13 cellular contexts compared by ENCODE assay signal in the genomic region with DNA sequence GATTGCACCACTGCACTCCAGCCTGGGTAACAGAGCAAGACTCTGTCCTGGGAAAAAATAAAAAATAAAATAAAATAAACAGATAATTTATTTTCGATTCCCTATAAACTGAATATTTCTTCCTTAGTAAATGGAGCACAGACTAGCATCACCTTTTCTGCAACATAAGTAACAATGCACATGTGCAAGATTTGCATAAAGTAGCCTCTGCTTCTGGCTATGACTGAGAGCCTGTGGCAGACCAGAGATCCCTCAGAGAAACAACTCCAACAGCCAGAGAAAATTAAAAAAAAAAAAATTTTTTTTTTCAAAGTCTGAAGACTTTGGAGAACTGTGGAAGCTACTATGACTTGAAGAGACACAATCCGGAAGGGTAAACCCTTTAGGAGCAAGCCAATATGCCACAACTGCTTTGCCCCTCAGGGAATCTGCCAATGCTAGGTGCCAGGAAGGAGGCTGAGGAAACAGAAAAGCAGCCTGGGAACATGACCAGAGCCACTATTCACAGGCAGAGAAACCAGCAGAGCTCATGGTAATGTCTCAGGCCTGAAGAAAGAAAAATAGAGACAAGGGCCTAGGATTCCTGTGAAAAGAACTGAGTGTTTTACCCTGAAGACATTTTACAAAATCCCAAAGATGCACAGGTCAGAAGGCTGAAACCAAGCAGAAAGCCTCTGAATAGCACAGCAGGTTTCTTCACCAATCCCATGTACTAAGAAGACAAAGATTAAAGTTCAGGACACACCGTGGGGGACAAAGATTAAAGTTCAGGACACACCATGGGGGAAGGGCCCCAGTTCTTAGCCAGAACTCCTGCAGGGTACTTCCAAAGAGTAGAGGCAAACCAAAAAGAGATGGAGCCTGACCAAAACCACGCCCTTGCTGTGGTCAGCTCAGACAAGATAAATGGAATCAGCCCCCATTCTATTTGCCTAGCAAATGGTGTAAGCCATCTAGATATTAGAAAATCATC. TPM values are rescaled to one million over a fixed set of nuclear protein-coding genes. Genes with fewer than 3 reads are reported as not detected.
A peak's percentile ranks its signal among the peaks of the same experiment; 100 is the strongest.
DNase-seq lines count a peak whose midpoint lies in the region; ATAC-seq and TF ChIP-seq lines count a peak whose summit lies in the region.
"Had no signal": no experiment of that assay in that cellular context is flagged by ENCODE, and none has a peak within 500 bp of the region (broad histone marks: within the 10 kb centered on the region; RNA-seq: fewer than 3 reads in every experiment).

No MANE protein-coding gene starts in this region.

- H3K27ac ChIP-seq in OCI-LY7 (ENCODE audit: low read depth, low read length, poor library complexity, severe bottlenecking) (no peak overlapping the region), osteoblast (ENCODE audit: low read depth, low read length) (peak overlapping the region; percentile 17)

- intact Hi-C loops in OCI-LY7 (cut with micrococcal nuclease; ENCODE audit: unreplicated experiment): no loop called here
- intact Hi-C loops in activated CD4-positive, alpha-beta T cell treated with anti-CD3 and anti-CD28 coated beads for 36 hours (cut with DNase I, micrococcal nuclease): no loop called here

- H3K79me2 ChIP-seq in OCI-LY7 (ENCODE audit: insufficient read depth, low read depth, low read length) (peaks cover 79% of the 10 kb centered on the region; the same call in 1 of the 2 replicates), osteoblast (ENCODE audit: insufficient read depth, low read length) (peaks cover 87% of the 10 kb centered on the region)

- no TSS peak for BruUV-seq in OCI-LY7 (replicated peaks; lab: Mats Ljungman, UMichigan)

- peaks cover 55 to 76% of the 10 kb centered on the region in 2 donors for H3K4me1 Mint-ChIP-seq in effector memory CD8-positive, alpha-beta T cell (ENCODE audit: low read depth in 2 of 2)
- peaks cover 21% of the 10 kb centered on the region for H3K4me1 Mint-ChIP-seq in activated CD4-positive, alpha-beta T cell treated with anti-CD3 and anti-CD28 coated beads for 36 hours

- peaks cover 17% of the 10 kb centered on the region for H3K36me3 Mint-ChIP-seq in effector memory CD8-positive, alpha-beta T cell (ENCODE audit: insufficient read depth)
- peaks cover 3% of the 10 kb centered on the region for H3K36me3 Mint-ChIP-seq in activated CD4-positive, alpha-beta T cell treated with anti-CD3 and anti-CD28 coated beads for 36 hours (ENCODE audit: low read depth)

- H3K27me3 ChIP-seq in osteoblast (ENCODE audit: insufficient read depth, low read length): no peaks in the 10 kb centered on the region
- H3K27me3 ChIP-seq: MG63 had no signal

- no peaks in the 10 kb centered on the region for H3K9me3 Mint-ChIP-seq in effector memory CD8-positive, alpha-beta T cell
- no peaks in the 10 kb centered on the region for H3K9me3 Mint-ChIP-seq in activated CD4-positive, alpha-beta T cell treated with anti-CD3 and anti-CD28 coated beads for 36 hours (ENCODE audit: low read depth)
- H3K9me3 Mint-ChIP-seq: CD4-positive, alpha-beta memory T cell had no signal

- CTCF ChIA-PET in OCI-LY7 (lab: Charles Lee; ENCODE audit: unreplicated experiment): no interaction called here
- CTCF ChIA-PET in activated CD4-positive, alpha-beta T cell treated with anti-CD3 and anti-CD28 coated beads for 36 hours (lab: Charles Lee): no interaction called here

- no peak for ATAC-seq in effector memory CD8-positive, alpha-beta T cell (replicated peaks)
- ATAC-seq in HG02798 (IDR thresholded peaks at IDR 0.05; ENCODE audit: poor library complexity, unreplicated experiment) (no peak), HG03469 (IDR thresholded peaks at IDR 0.05; ENCODE audit: unreplicated experiment) (no peak), HG02623 (IDR thresholded peaks at IDR 0.05; ENCODE audit: unreplicated experiment) (no peak)
- ATAC-seq in activated CD4-positive, alpha-beta T cell treated with anti-CD3 and anti-CD28 coated beads for 36 hours: no peak
- ATAC-seq: SK-N-SH treated with all-trans-retinoic acid at 6 μM for 48 hours had no signal

- POLR2A ChIA-PET in OCI-LY7 (lab: Charles Lee): interaction anchor here (0.8 kb wide), 1 partner anchor 12 kb away, joined by 3 read pairs; no protein-coding TSS in a partner anchor
- POLR2A ChIA-PET in activated CD4-positive, alpha-beta T cell treated with anti-CD3 and anti-CD28 coated beads for 36 hours (lab: Charles Lee): no interaction called here

- H4K20me1 ChIP-seq in OCI-LY7 (ENCODE audit: insufficient read depth, low read length) (peaks cover 7% of the 10 kb centered on the region), osteoblast (ENCODE audit: insufficient read depth, low read length) (peaks cover 25% of the 10 kb centered on the region)

- H3K36me3 ChIP-seq in OCI-LY7 (ENCODE audit: insufficient read depth, low read length): peaks cover 7% of the 10 kb centered on the region; the same call in 1 of the 2 replicates
- no peaks in the 10 kb centered on the region for H3K36me3 ChIP-seq in osteoblast (ENCODE audit: insufficient read depth, low read length)

- no peaks in the 10 kb centered on the region for H3K9me3 ChIP-seq in OCI-LY7 (ENCODE audit: low read length)
- no peaks in the 10 kb centered on the region for H3K9me3 ChIP-seq in osteoblast (ENCODE audit: low read depth, low read length)
- H3K9me3 ChIP-seq: MG63 had no signal

- peak overlapping the region; percentile 70 to 91 for H3K27ac Mint-ChIP-seq in effector memory CD8-positive, alpha-beta T cell
- no peak overlapping the region for H3K27ac Mint-ChIP-seq in activated CD4-positive, alpha-beta T cell treated with anti-CD3 and anti-CD28 coated beads for 36 hours

- H3K9me2 ChIP-seq in OCI-LY7 (ENCODE audit: insufficient read depth, low read length): no peaks in the 10 kb centered on the region

- peak; percentile 57 for DNase-seq in ELF-1 (ENCODE audit: low read depth, low spot score)
- DNase-seq in OCI-LY7 (ENCODE audit: low spot score): no peak
- DNase-seq in effector memory CD8-positive, alpha-beta T cell: no peak
- no peak for DNase-seq in osteoblast (ENCODE audit: insufficient read length, low spot score, missing footprints)
- DNase-seq in activated CD4-positive, alpha-beta T cell treated with anti-CD3 and anti-CD28 coated beads for 36 hours: no peak
- DNase-seq: CD4-positive, alpha-beta memory T cell; left cardiac atrium; MG63; NCI-H524 had no signal

- H3K4me2 ChIP-seq in OCI-LY7 (ENCODE audit: low read length) (peak overlapping the region; percentile 47), osteoblast (ENCODE audit: insufficient read depth, low read length) (no peak overlapping the region)

- H2AFZ ChIP-seq in OCI-LY7 (ENCODE audit: low read length) (no peak overlapping the region), osteoblast (ENCODE audit: low read length) (no peak overlapping the region)

- H3K27me3 Mint-ChIP-seq in effector memory CD8-positive, alpha-beta T cell: no peaks in the 10 kb centered on the region
- no peaks in the 10 kb centered on the region for H3K27me3 Mint-ChIP-seq in activated CD4-positive, alpha-beta T cell treated with anti-CD3 and anti-CD28 coated beads for 36 hours
- H3K27me3 Mint-ChIP-seq: CD4-positive, alpha-beta memory T cell had no signal

- H3K4me1 ChIP-seq in OCI-LY7 (ENCODE audit: insufficient read depth, low read length, poor library complexity, severe bottlenecking) (peaks cover 54% of the 10 kb centered on the region), osteoblast (ENCODE audit: insufficient read depth, low read length) (peaks cover 30% of the 10 kb centered on the region)

- no peak overlapping the region for H3K4me3 Mint-ChIP-seq in effector memory CD8-positive, alpha-beta T cell
- no peak overlapping the region for H3K4me3 Mint-ChIP-seq in activated CD4-positive, alpha-beta T cell treated with anti-CD3 and anti-CD28 coated beads for 36 hours
- H3K4me3 Mint-ChIP-seq: CD4-positive, alpha-beta memory T cell had no signal

- H3K4me3 ChIP-seq in OCI-LY7 (ENCODE audit: low read depth, low read length, poor library complexity, severe bottlenecking) (no peak overlapping the region), osteoblast (ENCODE audit: insufficient read depth, low read length) (no peak overlapping the region)
- H3K4me3 ChIP-seq: MG63 had no signal

- TF ChIP-seq CTCF in OCI-LY7 (conservative IDR thresholded peaks at IDR 0.05; ENCODE audit: low read length) (no peak), osteoblast (IDR thresholded peaks at IDR 0.05; ENCODE audit: extremely low read depth, low read depth, low read length) (no peak)

RNA-seq across cellular contexts. Expression of a gene that starts 25.8 kb away (rescaled TPM):
- 9.7 and 9.8 TPM in 2 replicates for total RNA-seq in OCI-LY7 (2014; rRNA removed; shearing (Covaris generic))
- total RNA-seq in OCI-LY7 (2022) (14.8 and 18.8 TPM in 2 replicates), osteoblast (35.8 and 43.9 TPM in 2 replicates)
- 10 to 100 TPM; 18.6 to 19.6 TPM for total RNA-seq in activated CD4-positive, alpha-beta T cell treated with anti-CD3 and anti-CD28 coated beads for 36 hours
